In the genomic region with DNA sequence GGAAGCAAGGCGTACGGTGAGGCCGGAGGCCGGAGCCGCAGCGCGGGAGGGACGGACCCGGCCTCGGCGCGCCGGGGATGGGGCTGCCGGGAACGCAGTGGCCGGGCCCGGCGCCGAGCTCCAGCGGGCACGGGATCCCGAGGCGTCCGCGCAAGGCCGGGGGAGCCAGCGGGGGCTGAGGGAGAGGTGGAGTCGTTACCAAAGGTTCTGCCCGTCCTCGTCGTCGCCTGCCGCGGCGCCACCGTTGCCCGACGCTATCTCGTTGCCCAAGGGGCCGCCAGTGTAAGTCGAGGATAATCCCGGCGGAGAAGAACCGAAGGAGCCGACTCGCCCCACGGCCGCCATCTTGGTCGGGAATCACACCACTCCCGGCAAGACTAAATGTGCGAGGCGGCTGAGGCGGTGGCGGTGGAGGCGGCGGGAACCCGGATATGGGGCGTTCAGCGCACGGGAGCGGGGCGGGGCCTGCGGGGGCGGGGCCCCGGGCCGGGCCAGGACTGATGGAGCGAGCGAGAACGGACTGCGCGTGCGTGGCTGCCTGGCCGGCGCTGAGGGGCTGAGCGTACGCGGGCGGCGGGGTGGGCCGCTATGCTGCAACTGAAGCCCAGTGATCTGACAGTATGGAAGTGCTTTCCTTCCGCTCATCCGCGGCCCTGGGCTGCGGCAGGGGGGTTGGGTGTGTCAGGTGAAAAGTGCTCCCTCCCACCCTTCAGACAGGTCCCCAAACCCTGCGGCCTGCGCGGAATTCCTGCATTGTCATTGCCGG, we compare ENCODE assay signal across 8 cellular contexts. TPM values are rescaled to one million over a fixed set of nuclear protein-coding genes. Genes with fewer than 3 reads are reported as not detected.
DNase-seq lines count a peak whose midpoint lies in the region; ATAC-seq lines count a peak whose summit lies in the region.

A gene (minus strand): TSS at position 433 of the 766 bp plus-strand sequence. CDS start 88 bp downstream, at position 345.

- DNase-seq in DMS 273 treated with DMSO at 0.1 percent for 48 hours (lab: John Stamatoyannopoulos, UW) = peak; percentile 77
- peak; percentile 96 for DNase-seq in OCI-M1 (lab: John Stamatoyannopoulos, UW)
- peak; percentile 92 for DNase-seq in activated T-cell treated with anti-CD3 and anti-CD28 coated beads for 24 hours (ENCODE audit: low read depth)
- DNase-seq in epidermal melanocyte (ENCODE audit: insufficient read length, low spot score) = peak; percentile 88
- DNase-seq in middle frontal gyrus (ENCODE audit: extremely low spot score, low spot score) = peak; percentile 86
- peak; percentile 88 to 90 for DNase-seq in stimulated activated CD8-positive, alpha-beta memory T cell treated with anti-CD3 and anti-CD28 coated beads, Interleukin-2, amount 100 ng/mL, for 1 hour (ENCODE audit: low read depth in 2 of 2)

- peaks cover 11 to 28% (median 24%) of the 10 kb centered on the region in 3 donors for H3K4me1 Mint-ChIP-seq in IgD-negative memory B cell

- peak within 1 kb of the TSS; percentile 64 to 96 (median 94) for H3K27ac Mint-ChIP-seq in IgD-negative memory B cell

- H3K36me3 Mint-ChIP-seq in IgD-negative memory B cell = no peaks in the 10 kb centered on the region

- H3K9me3 Mint-ChIP-seq in IgD-negative memory B cell = no peaks in the 10 kb centered on the region

- ATAC-seq in GM21576 (IDR thresholded peaks at IDR 0.05; ENCODE audit: unreplicated experiment) = peak; percentile 88

- no peaks in the 10 kb centered on the region for H3K27me3 Mint-ChIP-seq in IgD-negative memory B cell

- peak within 1 kb of the TSS; percentile 89 to 97 (median 94) for H3K4me3 Mint-ChIP-seq in IgD-negative memory B cell

RNA-seq across cellular contexts. Expression of the gene that starts here (rescaled TPM):
- polyA plus RNA-seq in IgD-negative memory B cell = 24.6 TPM

Comparison
In these comparisons a context has a peak if more than half of its experiments do, and no peak if none do; other contexts are left out.
1. Peak in every context shown above with its lines: DNase-seq and ATAC-seq.